9 cellular contexts compared by ENCODE assay signal in the genomic region with DNA sequence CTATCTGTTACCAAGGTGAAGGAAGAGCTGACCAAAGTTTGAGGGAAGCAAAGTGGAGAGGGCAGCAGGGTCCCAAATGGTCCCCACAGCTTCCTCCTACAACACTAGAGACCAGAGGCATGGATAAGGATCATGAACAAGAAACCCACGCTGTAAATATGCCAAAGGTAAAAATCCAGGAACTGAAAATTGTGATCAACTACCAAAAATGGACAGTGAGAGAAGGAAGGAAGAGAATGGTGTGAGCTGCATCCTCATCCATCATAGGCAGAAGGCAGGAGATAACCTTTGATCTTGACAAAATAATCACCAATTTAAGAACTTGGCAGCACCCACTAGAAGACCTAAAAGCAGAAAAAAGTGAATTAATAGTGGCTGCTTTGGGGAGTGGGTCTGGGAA.
DNase-seq lines count a peak whose midpoint lies in the region; ATAC-seq and TF ChIP-seq lines count a peak whose summit lies in the region.
"Had no signal": no experiment of that assay in that cellular context is flagged by ENCODE, and none has a peak within 500 bp of the region (broad histone marks: within the 10 kb centered on the region; RNA-seq: fewer than 3 reads in every experiment).

No MANE protein-coding gene starts in this region.

- H3K36me3 ChIP-seq in IMR-90 (ENCODE audit: control insufficient read depth, insufficient read depth, low read length), result no peaks in the 10 kb centered on the region
- H3K36me3 ChIP-seq: thyroid gland had no signal

- no peak overlapping the region for H2BK120ac ChIP-seq in IMR-90 (ENCODE audit: low read depth, low read length)

- H3K4me3 ChIP-seq in IMR-90 (ENCODE audit: insufficient read depth, low read depth, low read length), result no peak overlapping the region
- H3K4me3 ChIP-seq: thyroid gland had no signal

- in situ Hi-C loops in IMR-90 (cut with MboI; ENCODE audit: low sequenced_read_pairs), result no loop called here

- H3K23ac ChIP-seq in IMR-90 (ENCODE audit: low read depth, low read length), result no peak overlapping the region

- DNase-seq in CD14-positive monocyte (ENCODE audit: low spot score) (no peak), IMR-90 (no peak), posterior cingulate gyrus (no peak), NCI-H69 (lab: John Stamatoyannopoulos, UW) (no peak), cerebellum (ENCODE audit: low spot score) (no peak), NCI-H2081 treated with DMSO at 0.1 percent for 48 hours (lab: John Stamatoyannopoulos, UW) (no peak)
- no peak for DNase-seq in activated T-helper 2 cell treated with anti-CD3 and anti-CD28 coated beads, Interferon-gamma antibody, Interleukin-2, Interleukin-4, amounts not matched to agents 10 μg/mL and 5 μg/mL and 100 μg/mL, durations not matched to agents 14 hours and 24 hours and 36 hours (ENCODE audit: low spot score)
- DNase-seq: thyroid gland had no signal

- H3K9me1 ChIP-seq in IMR-90 (ENCODE audit: insufficient read depth, low read length), result peaks cover 3% of the 10 kb centered on the region; the same call in 1 of the 2 replicates

- dilution Hi-C loops in IMR-90 (cut with HindIII; ENCODE audit: low sequenced_read_pairs, unreplicated experiment), result no loop called here

- CTCF ChIA-PET in IMR-90 (lab: Yijun Ruan, JAX), result no interaction called here

- H3K9me3 Mint-ChIP-seq in CD14-positive monocyte (peaks cover 0 to 2% (median 0%) of the 10 kb centered on the region in 7 donors), nephron (no peaks in the 10 kb centered on the region)
- no peaks in the 10 kb centered on the region for H3K9me3 Mint-ChIP-seq in activated T-helper 2 cell treated with anti-CD3 and anti-CD28 coated beads, Interferon-gamma antibody, Interleukin-2, Interleukin-4, amounts not matched to agents 10 μg/mL and 5 μg/mL and 100 μg/mL, durations not matched to agents 14 hours and 24 hours and 36 hours

- H3K27ac ChIP-seq in IMR-90 (ENCODE audit: insufficient read depth, low read length), result no peak overlapping the region

- H2AK5ac ChIP-seq in IMR-90 (ENCODE audit: low read depth, low read length), result no peak overlapping the region

- ATAC-seq in IMR-90 (ENCODE audit: low read depth), result no peak

- H2BK15ac ChIP-seq in IMR-90 (ENCODE audit: low read depth, low read length), result no peak overlapping the region

- no peak for TF ChIP-seq RAD21 in IMR-90 (IDR thresholded peaks at IDR 0.05; ENCODE audit: low read length)

- H3K27ac Mint-ChIP-seq in CD14-positive monocyte (peak overlapping the region in 6 of 7 donors; percentile 8 to 86 (median 76)), nephron (peak overlapping the region in 1 of 3 experiments; percentile 22)
- peak overlapping the region; percentile 65 for H3K27ac Mint-ChIP-seq in activated T-helper 2 cell treated with anti-CD3 and anti-CD28 coated beads, Interferon-gamma antibody, Interleukin-2, Interleukin-4, amounts not matched to agents 10 μg/mL and 5 μg/mL and 100 μg/mL, durations not matched to agents 14 hours and 24 hours and 36 hours

- H3K9ac ChIP-seq in IMR-90 (ENCODE audit: low read depth, low read length), result no peak overlapping the region

- peaks cover 31% of the 10 kb centered on the region for H4K20me1 ChIP-seq in IMR-90 (ENCODE audit: insufficient read depth, low read length)

- TF ChIP-seq POLR2A in IMR-90 (IDR thresholded peaks at IDR 0.05; ENCODE audit: low read depth, low read length), result no peak

- H3K18ac ChIP-seq in IMR-90 (ENCODE audit: low read depth, low read length), result no peak overlapping the region

- H3K4me3 Mint-ChIP-seq in CD14-positive monocyte (no peak overlapping the region), nephron (peak overlapping the region in 2 of 3 experiments; percentile 33 to 41)
- peak overlapping the region; percentile 61 for H3K4me3 Mint-ChIP-seq in activated T-helper 2 cell treated with anti-CD3 and anti-CD28 coated beads, Interferon-gamma antibody, Interleukin-2, Interleukin-4, amounts not matched to agents 10 μg/mL and 5 μg/mL and 100 μg/mL, durations not matched to agents 14 hours and 24 hours and 36 hours (ENCODE audit: low read depth)

- no peak overlapping the region for H3K4ac ChIP-seq in IMR-90 (ENCODE audit: low read depth, low read length)

- H3K79me1 ChIP-seq in IMR-90 (ENCODE audit: low read depth in 1 of 2, low read length in 2 of 2), result peaks cover 26 to 43% of the 10 kb centered on the region in 2 experiments

- BruUV-seq in IMR-90 (replicated peaks; lab: Mats Ljungman, UMichigan), result no TSS peak

- POLR2A ChIA-PET in IMR-90 (lab: Charles Lee; ENCODE audit: unreplicated experiment), result no interaction called here

- no peak overlapping the region for H4K5ac ChIP-seq in IMR-90 (ENCODE audit: low read depth, low read length)

- no peak overlapping the region for H4K91ac ChIP-seq in IMR-90 (ENCODE audit: insufficient read depth, low read depth, low read length)

- H2BK20ac ChIP-seq in IMR-90 (ENCODE audit: low read depth, low read length), result no peak overlapping the region

- no peak overlapping the region for H2BK5ac ChIP-seq in IMR-90 (ENCODE audit: low read depth, low read length, poor library complexity, severe bottlenecking)

- H2AFZ ChIP-seq in IMR-90 (replicated peaks; ENCODE audit: low read length, poor library complexity), result no peak overlapping the region

- H3K4me1 Mint-ChIP-seq in CD14-positive monocyte (peaks cover 82% of the 10 kb centered on the region), nephron (peaks cover 51% of the 10 kb centered on the region)
- peaks cover 69% of the 10 kb centered on the region for H3K4me1 Mint-ChIP-seq in activated T-helper 2 cell treated with anti-CD3 and anti-CD28 coated beads, Interferon-gamma antibody, Interleukin-2, Interleukin-4, amounts not matched to agents 10 μg/mL and 5 μg/mL and 100 μg/mL, durations not matched to agents 14 hours and 24 hours and 36 hours (ENCODE audit: low read depth)

- H3K27me3 Mint-ChIP-seq in CD14-positive monocyte (ENCODE audit: low read depth in 3 of 3), result peaks cover 0 to 1% (median 0%) of the 10 kb centered on the region in 3 donors
- no peaks in the 10 kb centered on the region for H3K27me3 Mint-ChIP-seq in activated T-helper 2 cell treated with anti-CD3 and anti-CD28 coated beads, Interferon-gamma antibody, Interleukin-2, Interleukin-4, amounts not matched to agents 10 μg/mL and 5 μg/mL and 100 μg/mL, durations not matched to agents 14 hours and 24 hours and 36 hours (ENCODE audit: low read depth)
- H3K27me3 Mint-ChIP-seq in nephron (ENCODE audit: low read depth), result peaks cover 18% of the 10 kb centered on the region

- H3K27me3 ChIP-seq in IMR-90 (ENCODE audit: control insufficient read depth, insufficient read depth, low read length), result no peaks in the 10 kb centered on the region
- H3K27me3 ChIP-seq: thyroid gland had no signal

- no peak overlapping the region for H4K8ac ChIP-seq in IMR-90 (ENCODE audit: low read depth in 2 of 2, low read length in 2 of 2)

- 0 out of 2 replicates have a peak overlapping the region, but pooled peaks have one; percentile 24 for H3K14ac ChIP-seq in IMR-90 (replicated peaks; ENCODE audit: low read depth, low read length)

- peaks cover 13 to 14% of the 10 kb centered on the region in 2 donors for H3K36me3 Mint-ChIP-seq in CD14-positive monocyte
- peaks cover 10% of the 10 kb centered on the region for H3K36me3 Mint-ChIP-seq in activated T-helper 2 cell treated with anti-CD3 and anti-CD28 coated beads, Interferon-gamma antibody, Interleukin-2, Interleukin-4, amounts not matched to agents 10 μg/mL and 5 μg/mL and 100 μg/mL, durations not matched to agents 14 hours and 24 hours and 36 hours (ENCODE audit: low read depth)
- H3K36me3 Mint-ChIP-seq in nephron (ENCODE audit: low read depth), result no peaks in the 10 kb centered on the region

- H3K9me3 ChIP-seq in IMR-90 (ENCODE audit: control insufficient read depth, insufficient read depth, low read length), result no peaks in the 10 kb centered on the region
- H3K9me3 ChIP-seq: thyroid gland had no signal

- H3K56ac ChIP-seq in IMR-90 (ENCODE audit: extremely low read depth, insufficient read depth, low read length), result no peak overlapping the region

- H3K4me1 ChIP-seq in IMR-90 (ENCODE audit: control insufficient read depth, insufficient read depth, low read length), result peaks cover 9% of the 10 kb centered on the region

- no CpG with 5 or more reads among the region's 1 CpG for WGBS in IMR-90 (ENCODE audit: extremely low coverage in 2 of 2, insufficient read length in 1 of 2), 2 experiments

- no peak overlapping the region for H2AK9ac ChIP-seq in IMR-90 (replicated peaks; ENCODE audit: low read depth, low read length, poor library complexity)

- intact Hi-C loops in CD14-positive monocyte (cut with micrococcal nuclease), result no loop called here
- intact Hi-C loops in IMR-90 (cut with micrococcal nuclease), result no loop called here
- intact Hi-C loops in activated T-helper 2 cell treated with anti-CD3 and anti-CD28 coated beads, Interferon-gamma antibody, Interleukin-2, Interleukin-4, amounts not matched to agents 10 μg/mL and 5 μg/mL and 100 μg/mL, durations not matched to agents 14 hours and 24 hours and 36 hours (cut with micrococcal nuclease), result loop anchor here (2.0 kb wide), 1 partner anchor 21 kb away; no protein-coding TSS in a partner anchor
- intact Hi-C loops in posterior cingulate gyrus (cut with DNase I), result no loop called here

- TF ChIP-seq CTCF in CD14-positive monocyte (IDR thresholded peaks at IDR 0.05), result no peak
- TF ChIP-seq CTCF in IMR-90 (conservative IDR thresholded peaks at IDR 0.05; ENCODE audit: low read depth, low read length), result no peak
- TF ChIP-seq CTCF in nephron (IDR thresholded peaks at IDR 0.05; ENCODE audit: unreplicated experiment in 3 of 3), result no peak

- no peak overlapping the region for H3K4me2 ChIP-seq in IMR-90 (ENCODE audit: low read depth, low read length)

TF ChIP-seq in IMR-90, 13 proteins besides CTCF, POLR2A, EP300 and RAD21:
- TF ChIP-seq RFX5 (IDR thresholded peaks at IDR 0.05; ENCODE audit: low read depth, low read length) (no peak), CHD1 (IDR thresholded peaks at IDR 0.05; ENCODE audit: low read depth, low read length) (no peak), SMC3 (IDR thresholded peaks at IDR 0.05; ENCODE audit: low read depth, low read length) (no peak), BHLHE40 (IDR thresholded peaks at IDR 0.05; ENCODE audit: low read depth, low read length) (no peak), CEBPB (IDR thresholded peaks at IDR 0.05; ENCODE audit: low read depth, low read length) (no peak), MAZ (IDR thresholded peaks at IDR 0.05; ENCODE audit: borderline replicate concordance, low read depth, low read length) (no peak)
- TF ChIP-seq, protein P1, sequence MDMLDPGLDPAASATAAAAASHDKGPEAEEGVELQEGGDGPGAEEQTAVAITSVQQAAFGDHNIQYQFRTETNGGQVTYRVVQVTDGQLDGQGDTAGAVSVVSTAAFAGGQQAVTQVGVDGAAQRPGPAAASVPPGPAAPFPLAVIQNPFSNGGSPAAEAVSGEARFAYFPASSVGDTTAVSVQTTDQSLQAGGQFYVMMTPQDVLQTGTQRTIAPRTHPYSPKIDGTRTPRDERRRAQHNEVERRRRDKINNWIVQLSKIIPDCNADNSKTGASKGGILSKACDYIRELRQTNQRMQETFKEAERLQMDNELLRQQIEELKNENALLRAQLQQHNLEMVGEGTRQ (IDR thresholded peaks at IDR 0.05; ENCODE audit: low read depth, low read length), result no peak

Comparison
In these comparisons a context has a peak if more than half of its experiments do, and no peak if none do; other contexts are left out.
1. H3K4me3 Mint-ChIP-seq: peak in activated T-helper 2 cell treated with anti-CD3 and anti-CD28 coated beads, Interferon-gamma antibody, Interleukin-2, Interleukin-4, amounts not matched to agents 10 μg/mL and 5 μg/mL and 100 μg/mL, durations not matched to agents 14 hours and 24 hours and 36 hours (single experiment) and nephron (2 of 3); none in CD14-positive monocyte (0 of 2).